14 cellular contexts compared by ENCODE assay signal in the genomic region with DNA sequence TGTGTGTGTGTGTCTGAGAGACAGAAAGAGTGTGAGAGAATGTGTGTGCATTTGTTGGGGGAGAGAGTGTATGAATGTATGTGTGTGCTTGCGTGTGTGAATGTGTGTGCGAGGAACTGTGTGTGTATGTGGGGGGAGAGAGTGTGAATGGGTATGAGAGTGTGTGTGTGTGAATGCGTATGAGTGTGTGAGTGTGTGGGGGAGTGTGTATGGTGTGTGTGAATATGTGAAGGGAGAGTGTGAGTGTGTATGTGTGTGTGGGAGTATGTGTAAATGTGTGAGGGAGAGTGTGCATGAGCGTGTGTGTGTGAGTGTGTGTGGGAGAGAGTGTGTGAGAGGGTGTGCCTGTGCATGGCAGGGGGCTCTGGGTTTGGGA.
"Had no signal": no experiment of that assay in that cellular context is flagged by ENCODE, and none has a peak within 500 bp of the region (broad histone marks: within the 10 kb centered on the region; RNA-seq: fewer than 3 reads in every experiment).

No MANE protein-coding gene starts in this region.

- H3K36me3 ChIP-seq: cardiac muscle cell, pancreas, tibial nerve had no signal

- H3K27ac Mint-ChIP-seq: activated T-helper 1 cell treated with anti-CD3 and anti-CD28 coated beads, Interleukin-12 subunit alpha, Interleukin-12 subunit beta, Interleukin-2, Interleukin-4 antibody, amounts not matched to agents 30 ng/mL and 10 ng/mL and 1 ng/mL, durations not matched to agents 14 hours and 24 hours and 36 hours; endodermal cell had no signal

- H3K79me2 ChIP-seq: hepatocyte had no signal

- ATAC-seq: activated CD4-positive, CD25-positive, alpha-beta regulatory T cell treated with anti-CD3 and anti-CD28 coated beads, Interleukin-2, amount 50 U/mL, for 24 hours had no signal

- H3K27me3 ChIP-seq: cardiac muscle cell, dorsolateral prefrontal cortex, hepatocyte, pancreas, tibial nerve had no signal

- H3K36me3 Mint-ChIP-seq: naive B cell had no signal

- H3K4me1 ChIP-seq: pancreas had no signal

- H2AFZ ChIP-seq: hepatocyte had no signal

- H3K4me3 Mint-ChIP-seq: activated T-helper 1 cell treated with anti-CD3 and anti-CD28 coated beads, Interleukin-12 subunit alpha, Interleukin-12 subunit beta, Interleukin-2, Interleukin-4 antibody, amounts not matched to agents 30 ng/mL and 10 ng/mL and 1 ng/mL, durations not matched to agents 14 hours and 24 hours and 36 hours; endodermal cell; naive B cell had no signal

- H3K9me3 ChIP-seq: pancreas, tibial nerve had no signal

- H3K4me2 ChIP-seq: hepatocyte had no signal

- DNase-seq: activated CD4-positive, alpha-beta T cell treated with anti-CD3 and anti-CD28 coated beads, Interleukin-2, amount 50 U/mL, for 1 hour; activated naive CD4-positive, alpha-beta T cell; endodermal cell; naive B cell; stimulated activated CD4-positive, alpha-beta T cell treated with anti-CD3 and anti-CD28 coated beads, Interleukin-2, amount 100 ng/mL, for 48 hours; stimulated activated naive CD4-positive, alpha-beta T cell; T-helper 9 cell had no signal

- H3K9me3 Mint-ChIP-seq: activated T-helper 1 cell treated with anti-CD3 and anti-CD28 coated beads, Interleukin-12 subunit alpha, Interleukin-12 subunit beta, Interleukin-2, Interleukin-4 antibody, amounts not matched to agents 30 ng/mL and 10 ng/mL and 1 ng/mL, durations not matched to agents 14 hours and 24 hours and 36 hours; endodermal cell had no signal

- H3K4me1 Mint-ChIP-seq: naive B cell had no signal

- H3K4me3 ChIP-seq: cardiac muscle cell, dorsolateral prefrontal cortex, hepatocyte, pancreas, tibial nerve had no signal

- H3K27ac ChIP-seq: cardiac muscle cell, dorsolateral prefrontal cortex, hepatocyte, pancreas, tibial nerve had no signal
